ENCODE assay signal across 8 cellular contexts in the genomic region with DNA sequence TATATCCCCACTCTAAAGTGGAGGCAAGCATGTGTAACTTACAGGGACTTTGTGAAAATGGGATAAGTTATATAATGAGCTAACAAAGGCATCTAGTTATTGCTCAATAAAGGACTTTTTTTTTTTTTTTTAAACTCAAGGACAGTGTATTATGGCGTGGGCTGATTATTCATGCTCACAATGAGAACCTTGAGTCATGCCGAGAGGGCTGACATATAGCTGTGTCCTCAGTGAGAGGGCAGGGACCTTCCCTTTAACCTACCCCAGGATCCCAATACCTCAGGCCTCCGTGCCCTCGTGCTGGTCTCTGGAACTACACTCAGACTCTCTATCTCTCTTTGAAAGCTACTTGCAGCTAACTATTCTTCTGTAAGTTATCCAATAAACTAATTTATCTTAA.
DNase-seq lines count a peak whose midpoint lies in the region; ATAC-seq and TF ChIP-seq lines count a peak whose summit lies in the region.

No MANE protein-coding gene starts in this region.

- H3K27me3 Mint-ChIP-seq in CD4-positive, CD25-positive, alpha-beta regulatory T cell = no peaks in the 10 kb centered on the region
- H3K27me3 Mint-ChIP-seq in activated T-helper 2 cell treated with anti-CD3 and anti-CD28 coated beads, Interferon-gamma antibody, Interleukin-2, Interleukin-4, amounts not matched to agents 10 μg/mL and 5 μg/mL and 100 μg/mL, durations not matched to agents 14 hours and 24 hours and 36 hours (ENCODE audit: low read depth) = peaks cover 9% of the 10 kb centered on the region

- peaks cover 29 to 62% (median 36%) of the 10 kb centered on the region in 4 donors for H3K4me1 Mint-ChIP-seq in CD4-positive, CD25-positive, alpha-beta regulatory T cell
- peaks cover 39% of the 10 kb centered on the region for H3K4me1 Mint-ChIP-seq in activated T-helper 2 cell treated with anti-CD3 and anti-CD28 coated beads, Interferon-gamma antibody, Interleukin-2, Interleukin-4, amounts not matched to agents 10 μg/mL and 5 μg/mL and 100 μg/mL, durations not matched to agents 14 hours and 24 hours and 36 hours (ENCODE audit: low read depth)

- H3K79me2 ChIP-seq in osteoblast (ENCODE audit: insufficient read depth, low read length) = no peaks in the 10 kb centered on the region

- TF ChIP-seq CTCF in astrocyte of the cerebellum (IDR thresholded peaks at IDR 0.05; ENCODE audit: low read depth, low read length, missing control alignments) (no peak), osteoblast (IDR thresholded peaks at IDR 0.05; ENCODE audit: extremely low read depth, low read depth, low read length) (no peak)

- H4K20me1 ChIP-seq in osteoblast (ENCODE audit: insufficient read depth, low read length) = no peaks in the 10 kb centered on the region

- in situ Hi-C loops in astrocyte of the cerebellum (cut with HindIII; ENCODE audit: low sequenced_read_pairs) = no loop called here

- DNase-seq in CD4-positive, CD25-positive, alpha-beta regulatory T cell = no peak
- peak; percentile 20 for DNase-seq in astrocyte of the cerebellum (ENCODE audit: low read depth)
- DNase-seq in osteoblast (ENCODE audit: insufficient read length, low spot score, missing footprints) = peak; percentile 90
- DNase-seq in HuH-7 (ENCODE audit: low spot score) = no peak
- no peak for DNase-seq in central memory CD4-positive, alpha-beta T cell
- no peak for DNase-seq in activated T-helper 2 cell treated with anti-CD3 and anti-CD28 coated beads, Interferon-gamma antibody, Interleukin-2, Interleukin-4, amounts not matched to agents 10 μg/mL and 5 μg/mL and 100 μg/mL, durations not matched to agents 14 hours and 24 hours and 36 hours (ENCODE audit: low spot score)

- intact Hi-C loops in activated T-helper 2 cell treated with anti-CD3 and anti-CD28 coated beads, Interferon-gamma antibody, Interleukin-2, Interleukin-4, amounts not matched to agents 10 μg/mL and 5 μg/mL and 100 μg/mL, durations not matched to agents 14 hours and 24 hours and 36 hours (cut with micrococcal nuclease) = loop anchor here (1.0 to 5.0 kb wide), 5 partner anchors 46 to 217 kb away; no protein-coding TSS in a partner anchor

- H3K27ac Mint-ChIP-seq in CD4-positive, CD25-positive, alpha-beta regulatory T cell = peak overlapping the region; percentile 50 to 65 (median 55)
- H3K27ac Mint-ChIP-seq in activated T-helper 2 cell treated with anti-CD3 and anti-CD28 coated beads, Interferon-gamma antibody, Interleukin-2, Interleukin-4, amounts not matched to agents 10 μg/mL and 5 μg/mL and 100 μg/mL, durations not matched to agents 14 hours and 24 hours and 36 hours = no peak overlapping the region

- H2AFZ ChIP-seq in osteoblast (ENCODE audit: low read length) = no peak overlapping the region

- H3K36me3 Mint-ChIP-seq in CD4-positive, CD25-positive, alpha-beta regulatory T cell = no peaks in the 10 kb centered on the region
- H3K36me3 Mint-ChIP-seq in activated T-helper 2 cell treated with anti-CD3 and anti-CD28 coated beads, Interferon-gamma antibody, Interleukin-2, Interleukin-4, amounts not matched to agents 10 μg/mL and 5 μg/mL and 100 μg/mL, durations not matched to agents 14 hours and 24 hours and 36 hours (ENCODE audit: low read depth) = no peaks in the 10 kb centered on the region

- H3K9me3 ChIP-seq in CD4-positive, CD25-positive, alpha-beta regulatory T cell (ENCODE audit: control insufficient read depth in 2 of 2, low read length in 2 of 2) = peaks cover 0 to 2% of the 10 kb centered on the region in 2 experiments
- no peaks in the 10 kb centered on the region for H3K9me3 ChIP-seq in osteoblast (ENCODE audit: low read depth, low read length)

- no peaks in the 10 kb centered on the region for H3K36me3 ChIP-seq in CD4-positive, CD25-positive, alpha-beta regulatory T cell (ENCODE audit: control insufficient read depth, insufficient read depth, low read length)
- H3K36me3 ChIP-seq in osteoblast (ENCODE audit: insufficient read depth, low read length) = no peaks in the 10 kb centered on the region

- H3K9me3 Mint-ChIP-seq in CD4-positive, CD25-positive, alpha-beta regulatory T cell = peaks cover 0 to 9% (median 2%) of the 10 kb centered on the region in 7 donors
- peaks cover 12% of the 10 kb centered on the region for H3K9me3 Mint-ChIP-seq in activated T-helper 2 cell treated with anti-CD3 and anti-CD28 coated beads, Interferon-gamma antibody, Interleukin-2, Interleukin-4, amounts not matched to agents 10 μg/mL and 5 μg/mL and 100 μg/mL, durations not matched to agents 14 hours and 24 hours and 36 hours

- H3K4me2 ChIP-seq in osteoblast (ENCODE audit: insufficient read depth, low read length) = peak overlapping the region; percentile 23

- peak; percentile 33 to 39 for ATAC-seq in CD4-positive, CD25-positive, alpha-beta regulatory T cell (ENCODE audit: low read depth in 2 of 2)
- ATAC-seq in HG02642 (IDR thresholded peaks at IDR 0.05; ENCODE audit: poor library complexity, unreplicated experiment) (peak; percentile 40), GM18517 (IDR thresholded peaks at IDR 0.05; ENCODE audit: unreplicated experiment) (no peak)

- no peak overlapping the region for H3K4me3 ChIP-seq in CD4-positive, CD25-positive, alpha-beta regulatory T cell (ENCODE audit: low read depth, low read length)
- H3K4me3 ChIP-seq in astrocyte of the cerebellum (ENCODE audit: low read depth, low read length) (no peak overlapping the region), osteoblast (ENCODE audit: insufficient read depth, low read length) (no peak overlapping the region)

- no peaks in the 10 kb centered on the region for H3K27me3 ChIP-seq in CD4-positive, CD25-positive, alpha-beta regulatory T cell (ENCODE audit: control insufficient read depth, insufficient read depth, low read length)
- no peaks in the 10 kb centered on the region for H3K27me3 ChIP-seq in osteoblast (ENCODE audit: insufficient read depth, low read length)

- peak overlapping the region; percentile 24 for H3K27ac ChIP-seq in CD4-positive, CD25-positive, alpha-beta regulatory T cell (ENCODE audit: insufficient read depth, low read length, poor library complexity, severe bottlenecking)
- H3K27ac ChIP-seq in osteoblast (ENCODE audit: low read depth, low read length) = peak overlapping the region; percentile 70

- peak overlapping the region in 1 of 4 donors; percentile 8 for H3K4me3 Mint-ChIP-seq in CD4-positive, CD25-positive, alpha-beta regulatory T cell
- H3K4me3 Mint-ChIP-seq in activated T-helper 2 cell treated with anti-CD3 and anti-CD28 coated beads, Interferon-gamma antibody, Interleukin-2, Interleukin-4, amounts not matched to agents 10 μg/mL and 5 μg/mL and 100 μg/mL, durations not matched to agents 14 hours and 24 hours and 36 hours (ENCODE audit: low read depth) = no peak overlapping the region

- peaks cover 41% of the 10 kb centered on the region for H3K4me1 ChIP-seq in CD4-positive, CD25-positive, alpha-beta regulatory T cell (ENCODE audit: control insufficient read depth, insufficient read depth, low read length, poor library complexity, severe bottlenecking)
- peaks cover 33% of the 10 kb centered on the region for H3K4me1 ChIP-seq in osteoblast (ENCODE audit: insufficient read depth, low read length)

Comparison
In these comparisons a context has a peak if more than half of its experiments do, and no peak if none do; other contexts are left out.
1. DNase-seq: peak in astrocyte of the cerebellum (single experiment) and osteoblast (single experiment); none in CD4-positive, CD25-positive, alpha-beta regulatory T cell (0 of 3), HuH-7 (single experiment), central memory CD4-positive, alpha-beta T cell (single experiment) and activated T-helper 2 cell treated with anti-CD3 and anti-CD28 coated beads, Interferon-gamma antibody, Interleukin-2, Interleukin-4, amounts not matched to agents 10 μg/mL and 5 μg/mL and 100 μg/mL, durations not matched to agents 14 hours and 24 hours and 36 hours (single experiment).